ENCODE assay signal across 1 cellular context in genomic region chr7:27116962-27117686, GRCh38.
TF ChIP-seq lines count a peak whose summit lies in the region.

No MANE protein-coding gene starts in this region.

TF ChIP-seq in A549, 52 proteins besides CTCF, POLR2A, EP300 and RAD21 (continued from another document):
- TF ChIP-seq, protein P1, sequence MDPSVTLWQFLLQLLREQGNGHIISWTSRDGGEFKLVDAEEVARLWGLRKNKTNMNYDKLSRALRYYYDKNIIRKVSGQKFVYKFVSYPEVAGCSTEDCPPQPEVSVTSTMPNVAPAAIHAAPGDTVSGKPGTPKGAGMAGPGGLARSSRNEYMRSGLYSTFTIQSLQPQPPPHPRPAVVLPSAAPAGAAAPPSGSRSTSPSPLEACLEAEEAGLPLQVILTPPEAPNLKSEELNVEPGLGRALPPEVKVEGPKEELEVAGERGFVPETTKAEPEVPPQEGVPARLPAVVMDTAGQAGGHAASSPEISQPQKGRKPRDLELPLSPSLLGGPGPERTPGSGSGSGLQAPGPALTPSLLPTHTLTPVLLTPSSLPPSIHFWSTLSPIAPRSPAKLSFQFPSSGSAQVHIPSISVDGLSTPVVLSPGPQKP (IDR thresholded peaks at IDR 0.05; ENCODE audit: low read depth, low read length): no peak
- TF ChIP-seq EHMT2 (IDR thresholded peaks at IDR 0.05; ENCODE audit: low read depth) (no peak), FOSL2 (IDR thresholded peaks at IDR 0.05) (no peak), FOSL2 (CRISPR knock-in tag; IDR thresholded peaks at IDR 0.05) (no peak), HOXB5 (CRISPR knock-in tag; IDR thresholded peaks at IDR 0.05) (no peak), RNF2 (IDR thresholded peaks at IDR 0.05; ENCODE audit: borderline replicate concordance, low read depth) (no peak)
